In the genomic region with DNA sequence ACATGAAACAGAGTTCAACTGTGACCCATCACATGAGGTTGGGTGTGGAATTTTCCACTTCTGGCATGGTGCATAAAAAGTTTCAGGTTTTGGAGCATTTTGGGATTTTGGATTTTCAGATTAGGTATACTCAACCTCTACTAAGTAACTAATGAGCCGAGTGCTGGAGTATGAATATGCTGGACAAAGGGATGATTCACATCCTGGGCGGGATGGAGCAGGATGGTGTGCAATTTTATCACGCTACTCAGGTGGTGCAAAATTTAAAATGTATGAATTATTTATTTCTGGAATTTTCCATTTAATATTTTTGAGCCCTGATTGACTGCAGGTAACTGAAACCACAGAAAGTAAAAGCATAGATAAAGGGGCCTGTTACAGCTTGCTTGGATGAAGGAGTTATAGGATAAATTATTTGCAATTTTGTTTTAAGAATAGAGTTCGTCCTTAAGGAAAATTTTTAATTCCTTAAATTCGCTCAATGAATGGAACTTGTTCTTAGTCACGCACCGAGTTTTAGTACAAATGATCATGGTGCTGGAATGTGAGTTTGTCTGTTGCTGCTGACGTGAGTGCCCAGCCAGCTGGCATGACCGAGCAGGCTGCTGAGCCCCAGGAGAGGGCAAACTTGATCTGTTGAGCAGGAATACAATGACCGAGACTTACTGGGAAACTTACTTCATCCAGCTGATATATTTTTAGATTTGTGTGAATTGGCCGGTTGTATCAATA, we compare ENCODE assay signal across 1 cellular context.
TF ChIP-seq lines count a peak whose summit lies in the region.

No MANE protein-coding gene starts in this region.

TF ChIP-seq in GM23338, 12 proteins besides CTCF, POLR2A, EP300 and RAD21 (continued from another document):
- TF ChIP-seq ZNF462 (CRISPR knock-in tag; IDR thresholded peaks at IDR 0.05), result no peak
- TF ChIP-seq EZH2 (IDR thresholded peaks at IDR 0.05; ENCODE audit: low read depth, unreplicated experiment), result no peak
- no peak for TF ChIP-seq CREB1 (CRISPR knock-in tag; IDR thresholded peaks at IDR 0.05; ENCODE audit: low read depth)
- no peak for TF ChIP-seq REST (IDR thresholded peaks at IDR 0.05; ENCODE audit: unreplicated experiment)
